ENCODE assay signal across 25 cellular contexts in genomic region chr7:49894543-49894942, GRCh38.
"Had no signal": no experiment of that assay in that cellular context is flagged by ENCODE, and none has a peak within 500 bp of the region (broad histone marks: within the 10 kb centered on the region; RNA-seq: fewer than 3 reads in every experiment).

No MANE protein-coding gene starts in this region.

- H3K27ac ChIP-seq: colonic mucosa, esophagus muscularis mucosa, foreskin keratinocyte, gastroesophageal sphincter, ovary, psoas muscle, right lobe of liver, suprapubic skin, transverse colon, vagina had no signal

- H3K36me3 Mint-ChIP-seq: immature natural killer cell; naive thymus-derived CD8-positive, alpha-beta T cell had no signal

- H3K9me3 ChIP-seq: colonic mucosa, esophagus muscularis mucosa, ovary, psoas muscle, right lobe of liver, suprapubic skin, transverse colon, vagina had no signal

- H3K27me3 ChIP-seq: colonic mucosa, esophagus muscularis mucosa, foreskin keratinocyte, gastroesophageal sphincter, ovary, right lobe of liver, suprapubic skin, transverse colon, vagina had no signal

- ATAC-seq: foreskin keratinocyte; gastroesophageal sphincter; naive thymus-derived CD8-positive, alpha-beta T cell; psoas muscle; right lobe of liver; stimulated activated naive CD8-positive, alpha-beta T cell treated with anti-CD3 and anti-CD28 coated beads, Interleukin-15, amount 100 ng/mL, for 72 hours had no signal

- H3K9me3 Mint-ChIP-seq: stimulated activated naive CD8-positive, alpha-beta T cell treated with anti-CD3 and anti-CD28 coated beads, Interleukin-15, amount 100 ng/mL, for 72 hours had no signal

- H3K27ac Mint-ChIP-seq: immature natural killer cell; naive thymus-derived CD8-positive, alpha-beta T cell; stimulated activated naive CD8-positive, alpha-beta T cell treated with anti-CD3 and anti-CD28 coated beads, Interleukin-15, amount 100 ng/mL, for 72 hours had no signal

- H3K36me3 ChIP-seq: colonic mucosa, esophagus muscularis mucosa, gastroesophageal sphincter, ovary, right lobe of liver, suprapubic skin, transverse colon, vagina had no signal

- H3K4me3 Mint-ChIP-seq: immature natural killer cell; naive thymus-derived CD8-positive, alpha-beta T cell; stimulated activated naive CD8-positive, alpha-beta T cell treated with anti-CD3 and anti-CD28 coated beads, Interleukin-15, amount 100 ng/mL, for 72 hours had no signal

- H3K4me1 Mint-ChIP-seq: immature natural killer cell; naive thymus-derived CD8-positive, alpha-beta T cell; stimulated activated naive CD8-positive, alpha-beta T cell treated with anti-CD3 and anti-CD28 coated beads, Interleukin-15, amount 100 ng/mL, for 72 hours had no signal

- DNase-seq: colonic mucosa; dermis blood vessel endothelial cell; effector memory CD4-positive, alpha-beta T cell; foreskin keratinocyte; hypothalamus; immature natural killer cell; islet precursor cell; kidney glomerular epithelial cell; mesendoderm; midbrain; naive thymus-derived CD8-positive, alpha-beta T cell; occipital lobe; ovary; psoas muscle; right lobe of liver; small intestine; stimulated activated CD4-positive, alpha-beta T cell treated with anti-CD3 and anti-CD28 coated beads, Interleukin-15, amount 100 ng/mL, for 24 hours; stimulated activated CD4-positive, alpha-beta T cell treated with anti-CD3 and anti-CD28 coated beads, Interleukin-2, amount 100 ng/mL, for 48 hours; stimulated activated naive CD4-positive, alpha-beta T cell; stimulated activated naive CD8-positive, alpha-beta T cell treated with anti-CD3 and anti-CD28 coated beads, Interleukin-15, amount 100 ng/mL, for 72 hours; transverse colon had no signal

- H3K4me3 ChIP-seq: colonic mucosa, esophagus muscularis mucosa, gastroesophageal sphincter, ovary, psoas muscle, right lobe of liver, suprapubic skin, transverse colon, vagina had no signal

- H3K4me1 ChIP-seq: colonic mucosa, esophagus muscularis mucosa, foreskin keratinocyte, gastroesophageal sphincter, psoas muscle, right lobe of liver, suprapubic skin, transverse colon, vagina had no signal
